Comparison of ENCODE assay signal across 24 cellular contexts in genomic region chr22:36293606-36294292, GRCh38. TPM values are rescaled to one million over a fixed set of nuclear protein-coding genes. Genes with fewer than 3 reads are reported as not detected.
DNase-seq lines count a peak whose midpoint lies in the region; ATAC-seq lines count a peak whose summit lies in the region.
"Had no signal": no experiment of that assay in that cellular context is flagged by ENCODE, and none has a peak within 500 bp of the region (broad histone marks: within the 10 kb centered on the region; RNA-seq: fewer than 3 reads in every experiment).

No MANE protein-coding gene starts in this region.

- peak; percentile 17 for DNase-seq in activated T-cell treated with anti-CD3 and anti-CD28 coated beads, Interleukin-2, amount 50 U/mL, for 1 hour
- no peak for DNase-seq in activated T-cell treated with anti-CD3 and anti-CD28 coated beads, Interleukin-2, amount 50 U/mL, for 48 hours
- peak; percentile 39 for DNase-seq in H7
- no peak for DNase-seq in central memory CD8-positive, alpha-beta T cell (ENCODE audit: low spot score in 2 of 2)
- peak; percentile 61 for DNase-seq in posterior vena cava (ENCODE audit: low spot score)
- no peak for DNase-seq in kidney tubule cell (ENCODE audit: low spot score)
- DNase-seq in cerebellar nuclear complex (lab: John Stamatoyannopoulos, UW): no peak
- no peak for DNase-seq in NCI-H524 (lab: John Stamatoyannopoulos, UW)
- DNase-seq: ACHN; dermis blood vessel endothelial cell; MG63; NCI-H146; NCI-H2171 treated with DMSO at 0.1 percent for 48 hours; NCI-H82; small intestine; stimulated activated CD4-positive, alpha-beta T cell treated with anti-CD3 and anti-CD28 coated beads, Interleukin-4, amount 100 ng/mL, for 24 hours had no signal

- H3K27me3 Mint-ChIP-seq in central memory CD8-positive, alpha-beta T cell: no peaks in the 10 kb centered on the region
- H3K27me3 Mint-ChIP-seq: activated naive CD4-positive, alpha-beta T cell treated with anti-CD3 and anti-CD28 coated beads, Interleukin-2, amount 50 U/mL, for 24 hours; brain; progenitor cell of endocrine pancreas had no signal

- H3K9me3 Mint-ChIP-seq in central memory CD8-positive, alpha-beta T cell: no peaks in the 10 kb centered on the region
- H3K9me3 Mint-ChIP-seq: activated naive CD4-positive, alpha-beta T cell treated with anti-CD3 and anti-CD28 coated beads, Interleukin-2, amount 50 U/mL, for 24 hours; nephron had no signal

- peak overlapping the region; percentile 88 for H3K27ac Mint-ChIP-seq in central memory CD8-positive, alpha-beta T cell (ENCODE audit: low read depth)
- H3K27ac Mint-ChIP-seq: brain, nephron, progenitor cell of endocrine pancreas had no signal

- no peaks in the 10 kb centered on the region for H3K27me3 ChIP-seq in H7 (ENCODE audit: control insufficient read depth, insufficient read depth, low read length)
- H3K27me3 ChIP-seq: hepatocyte, MG63, Peyer's patch had no signal

- H3K4me3 Mint-ChIP-seq in central memory CD8-positive, alpha-beta T cell: peak overlapping the region; percentile 34
- H3K4me3 Mint-ChIP-seq: activated naive CD4-positive, alpha-beta T cell treated with anti-CD3 and anti-CD28 coated beads, Interleukin-2, amount 50 U/mL, for 24 hours; brain; nephron had no signal

- H3K4me1 Mint-ChIP-seq in central memory CD8-positive, alpha-beta T cell: peaks cover 45% of the 10 kb centered on the region
- H3K4me1 Mint-ChIP-seq: brain, nephron had no signal

- no peak overlapping the region for H3K4me3 ChIP-seq in H7 (ENCODE audit: insufficient read depth, low read depth, low read length)
- H3K4me3 ChIP-seq: hepatocyte, MG63, Peyer's patch, SK-N-MC had no signal

- H3K36me3 Mint-ChIP-seq in central memory CD8-positive, alpha-beta T cell (ENCODE audit: insufficient read depth): peaks cover 92% of the 10 kb centered on the region

- intact Hi-C loops in posterior vena cava (cut with DNase I): no loop called here

- H3K36me3 ChIP-seq in H7 (replicated peaks; ENCODE audit: control insufficient read depth, insufficient read depth, low read length): peaks cover 74% of the 10 kb centered on the region

- ATAC-seq in central memory CD8-positive, alpha-beta T cell (replicated peaks; ENCODE audit: extremely low read depth, poor library complexity, severe bottlenecking): no peak
- ATAC-seq: HCT116 had no signal

RNA-seq across cellular contexts. Expression of gene APOL1, which starts 40.8 kb away (rescaled TPM):
- not detected in 2 replicates for total RNA-seq in H7 (2014; rRNA removed; shearing (Covaris generic))
- total RNA-seq in posterior vena cava: 10 to 100 TPM; 39.9 to 69.3 TPM

RNA-seq across cellular contexts. Expression of gene APOL2, which starts 54.4 kb away (rescaled TPM):
- total RNA-seq in H7 (2014; rRNA removed; shearing (Covaris generic)): 14.9 and 18.0 TPM in 2 replicates
- total RNA-seq in posterior vena cava: 10 to 100 TPM; 50.5 to 54.4 TPM

Comparison
In these comparisons a context has a peak if more than half of its experiments do, and no peak if none do; other contexts are left out.
1. DNase-seq: peak in activated T-cell treated with anti-CD3 and anti-CD28 coated beads, Interleukin-2, amount 50 U/mL, for 1 hour (single experiment), H7 (single experiment) and posterior vena cava (single experiment); none in activated T-cell treated with anti-CD3 and anti-CD28 coated beads, Interleukin-2, amount 50 U/mL, for 48 hours (0 of 2), central memory CD8-positive, alpha-beta T cell (0 of 2), kidney tubule cell (single experiment), cerebellar nuclear complex (0 of 2) and NCI-H524 (0 of 2).
2. RNA of gene APOL1, which starts 40.8 kb away (total RNA-seq): 39.9 to 69.3 TPM in posterior vena cava; not detected in H7; every median in the first group is over 10 times any median in the second.